Comparison of ENCODE assay signal across 9 cellular contexts in the genomic region with DNA sequence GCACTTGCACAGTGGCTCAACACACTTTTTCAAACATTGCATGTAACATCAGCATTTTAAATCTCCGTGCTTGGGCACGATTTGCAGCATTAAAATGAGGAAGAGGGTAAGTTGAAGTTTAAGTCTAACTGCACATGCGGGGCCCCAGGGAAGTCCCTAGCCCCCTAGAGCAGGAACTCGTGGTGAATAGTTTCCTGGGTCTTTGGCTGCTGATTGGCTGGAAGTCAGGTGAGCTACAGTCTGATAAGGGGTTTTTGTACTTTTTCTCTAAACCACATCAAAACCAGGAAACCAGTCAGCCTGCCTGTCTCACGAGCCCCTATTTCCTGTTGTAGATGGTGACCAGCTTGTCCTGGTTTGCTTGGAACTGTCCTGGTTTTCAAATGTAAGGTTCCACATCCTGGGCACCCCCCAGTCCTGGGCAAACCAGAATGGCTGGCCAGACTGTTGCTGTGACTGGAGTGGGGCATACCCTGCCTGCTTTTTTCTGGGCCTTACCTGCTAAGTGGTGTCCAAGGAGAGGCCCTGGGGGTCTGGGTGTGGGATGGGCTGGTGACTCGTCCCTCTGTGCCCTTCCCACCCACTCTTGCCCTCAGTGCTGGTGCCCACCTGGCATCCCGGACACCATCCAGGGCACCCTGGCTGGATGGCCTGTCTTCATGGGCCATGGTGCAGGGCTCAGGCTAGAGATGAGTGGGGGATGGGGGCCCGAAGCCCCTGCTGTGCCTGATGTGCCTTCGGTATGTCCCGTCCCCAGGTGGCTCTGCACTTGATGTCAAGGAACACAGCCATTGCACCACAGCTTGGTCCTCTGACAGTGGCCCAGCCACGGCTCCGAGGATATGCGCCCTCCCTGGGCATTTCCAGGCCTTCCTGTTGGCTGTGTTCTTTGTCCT. TPM values are rescaled to one million over a fixed set of nuclear protein-coding genes. Genes with fewer than 3 reads are reported as not detected.
DNase-seq lines count a peak whose midpoint lies in the region; ATAC-seq and TF ChIP-seq lines count a peak whose summit lies in the region.
"Had no signal": no experiment of that assay in that cellular context is flagged by ENCODE, and none has a peak within 500 bp of the region (broad histone marks: within the 10 kb centered on the region; RNA-seq: fewer than 3 reads in every experiment).

No MANE protein-coding gene starts in this region.

- intact Hi-C loops in testis (cut with DNase I; ENCODE audit: low total_unique reads): no loop called here

- ATAC-seq in GM18508 (IDR thresholded peaks at IDR 0.05; ENCODE audit: insufficient read depth, unreplicated experiment) (peak; percentile 77), HG02852 (IDR thresholded peaks at IDR 0.05; ENCODE audit: unreplicated experiment) (peak; percentile 84), RWPE2 (ENCODE audit: low read depth) (peak; percentile 5; the same call in 1 of the 3 replicates)

- no peak for TF ChIP-seq CTCF in RWPE2 (IDR thresholded peaks at IDR 0.05; ENCODE audit: poor library complexity, severe bottlenecking)
- no peak for TF ChIP-seq CTCF in type B pancreatic cell (conservative IDR thresholded peaks at IDR 0.05)
- no peak for TF ChIP-seq CTCF in testis (IDR thresholded peaks at IDR 0.05)

- H3K27me3 ChIP-seq in RWPE2 (ENCODE audit: insufficient read depth, poor library complexity, severe bottlenecking) (no peaks in the 10 kb centered on the region), mucosa of rectum (ENCODE audit: control insufficient read depth in 2 of 2, insufficient read depth in 2 of 2, low read length in 2 of 2) (no peaks in the 10 kb centered on the region), testis (no peaks in the 10 kb centered on the region)

- TF ChIP-seq POLR2A in testis (IDR thresholded peaks at IDR 0.05): no peak

- no peak overlapping the region for H3K4me3 Mint-ChIP-seq in type B pancreatic cell

- no peaks in the 10 kb centered on the region for H3K9me3 Mint-ChIP-seq in type B pancreatic cell

- H3K36me3 ChIP-seq in RWPE2 (ENCODE audit: low read depth): no peaks in the 10 kb centered on the region
- H3K36me3 ChIP-seq in mucosa of rectum (ENCODE audit: control insufficient read depth in 2 of 2, insufficient read depth in 2 of 2, low read length in 2 of 2): no peaks in the 10 kb centered on the region
- no peaks in the 10 kb centered on the region for H3K36me3 ChIP-seq in testis (ENCODE audit: low read depth, missing control alignments)

- H3K27ac ChIP-seq in RWPE2 (ENCODE audit: poor library complexity, severe bottlenecking) (no peak overlapping the region), mucosa of rectum (ENCODE audit: low read depth in 2 of 2, low read length in 2 of 2) (peak overlapping the region; percentile 51 to 77), testis (no peak overlapping the region)

- H3K4me1 Mint-ChIP-seq in type B pancreatic cell (ENCODE audit: unreplicated experiment): peaks cover 30% of the 10 kb centered on the region

- H3K9ac ChIP-seq in mucosa of rectum (ENCODE audit: low read depth in 1 of 2, low read length in 2 of 2): peak overlapping the region in 1 of 2 donors; percentile 6

- no peaks in the 10 kb centered on the region for H3K9me3 ChIP-seq in RWPE2 (ENCODE audit: severe bottlenecking)
- H3K9me3 ChIP-seq in mucosa of rectum (ENCODE audit: control insufficient read depth in 2 of 2, low read length in 2 of 2): no peaks in the 10 kb centered on the region
- no peaks in the 10 kb centered on the region for H3K9me3 ChIP-seq in testis

- no peaks in the 10 kb centered on the region for H3K36me3 Mint-ChIP-seq in type B pancreatic cell

- no peak overlapping the region for H3K27ac Mint-ChIP-seq in type B pancreatic cell

- no peaks in the 10 kb centered on the region for H3K27me3 Mint-ChIP-seq in type B pancreatic cell

- H3K4me3 ChIP-seq in RWPE2 (ENCODE audit: severe bottlenecking) (no peak overlapping the region), mucosa of rectum (ENCODE audit: low read length in 2 of 2) (no peak overlapping the region), testis (no peak overlapping the region)

- WGBS in testis, 2 donors: 94 to 95% methylated on average over 13 of the region's 13 CpGs

- peak; percentile 74 for DNase-seq in RWPE2 (ENCODE audit: low spot score)
- DNase-seq in activated T-helper 9 cell treated with anti-CD3 and anti-CD28 coated beads, Interleukin-2, amount 50 U/mL, for 16 hours (ENCODE audit: low read depth): peak; percentile 65
- peak; percentile 67 for DNase-seq in type B pancreatic cell (ENCODE audit: extremely low spot score, unreplicated experiment)
- no peak for DNase-seq in testis
- DNase-seq in Ammon's horn (ENCODE audit: low spot score): no peak
- DNase-seq: IMR-90 had no signal

- no peaks in the 10 kb centered on the region for H3K4me1 ChIP-seq in RWPE2 (ENCODE audit: insufficient read depth, poor library complexity, severe bottlenecking)
- peaks cover 5 to 17% of the 10 kb centered on the region in 2 donors for H3K4me1 ChIP-seq in mucosa of rectum (ENCODE audit: control insufficient read depth in 2 of 2, insufficient read depth in 2 of 2, low read length in 2 of 2)
- no peaks in the 10 kb centered on the region for H3K4me1 ChIP-seq in testis

RNA-seq across cellular contexts. Expression of a gene that starts 31.8 kb away (rescaled TPM):
- not detected in 2 replicates for total RNA-seq in type B pancreatic cell (ENCODE audit: low replicate concordance)
- 10 to 100 TPM; 19.0 to 29.1 TPM for total RNA-seq in testis
- polyA plus RNA-seq in testis (ENCODE audit: insufficient read depth, low read depth, low replicate concordance): 59.7 TPM
- total RNA-seq: IMR-90 had no signal
- polyA plus RNA-seq: IMR-90 had no signal

RNA-seq across cellular contexts. Expression of a gene that starts 35.1 kb away (rescaled TPM):
- total RNA-seq in type B pancreatic cell (ENCODE audit: low replicate concordance) (0.22 TPM in 1 of 2 replicates, not detected in the other), testis (1 to 10 TPM in 1 of 2 donors, under 1 TPM in 1; 0.56 to 1.4 TPM)
- polyA plus RNA-seq in testis (ENCODE audit: insufficient read depth, low read depth, low replicate concordance): 1.6 TPM
- total RNA-seq: IMR-90 had no signal
- polyA plus RNA-seq: IMR-90 had no signal

RNA-seq across cellular contexts. Expression of a gene that starts 59.0 kb away (rescaled TPM):
- not detected in 2 replicates for total RNA-seq in type B pancreatic cell (ENCODE audit: low replicate concordance)
- under 1 TPM in 1 of 2 donors, not detected in 1; 0.24 TPM for total RNA-seq in testis
- not detected for polyA plus RNA-seq in testis (ENCODE audit: insufficient read depth, low read depth, low replicate concordance)
- total RNA-seq: IMR-90 had no signal
- polyA plus RNA-seq: IMR-90 had no signal

Comparison
In these comparisons a context has a peak if more than half of its experiments do, and no peak if none do; other contexts are left out.
1. ATAC-seq: peak in every context shown above with its lines; median percentile 84 in HG02852; 77 in GM18508; 5 in RWPE2.
2. DNase-seq: peak in RWPE2 (single experiment), activated T-helper 9 cell treated with anti-CD3 and anti-CD28 coated beads, Interleukin-2, amount 50 U/mL, for 16 hours (single experiment) and type B pancreatic cell (single experiment); none in testis (single experiment) and Ammon's horn (single experiment).
3. H3K27ac ChIP-seq: peak in mucosa of rectum (2 of 2); none in RWPE2 (single experiment) and testis (0 of 2).
4. RNA of a gene that starts 31.8 kb away (total RNA-seq): 19.0 to 29.1 TPM in testis; not detected in type B pancreatic cell; every median in the first group is over 10 times any median in the second.